In genomic region chr21:45365608-45366241, GRCh38 we compare ENCODE assay signal across 10 cellular contexts. TPM values are rescaled to one million over a fixed set of nuclear protein-coding genes. Genes with fewer than 3 reads are reported as not detected.
DNase-seq lines count a peak whose midpoint lies in the region; ATAC-seq, FAIRE-seq and TF ChIP-seq lines count a peak whose summit lies in the region.
"Had no signal": no experiment of that assay in that cellular context is flagged by ENCODE, and none has a peak within 500 bp of the region (broad histone marks: within the 10 kb centered on the region; RNA-seq: fewer than 3 reads in every experiment).

No MANE protein-coding gene starts in this region.

- TF ChIP-seq POLR2A in heart left ventricle (IDR thresholded peaks at IDR 0.05) (no peak), testis (IDR thresholded peaks at IDR 0.05) (no peak)

- no peak for ATAC-seq in heart left ventricle
- no peak for ATAC-seq in HG02884 (IDR thresholded peaks at IDR 0.05; ENCODE audit: unreplicated experiment)
- ATAC-seq: effector memory CD8-positive, alpha-beta T cell had no signal

- peak; percentile 36 for FAIRE-seq in G401.6 (lab: Jason Lieb, UNC)

- H3K36me3 ChIP-seq in SJCRH30 (no peaks in the 10 kb centered on the region), heart left ventricle (no peaks in the 10 kb centered on the region), skeletal muscle satellite cell (ENCODE audit: insufficient read depth, low read length) (no peaks in the 10 kb centered on the region), testis (ENCODE audit: low read depth, missing control alignments) (no peaks in the 10 kb centered on the region), Karpas-422 (ENCODE audit: insufficient read depth, low read length) (no peaks in the 10 kb centered on the region)

- in situ Hi-C loops in GM13976 (cut with MboI; ENCODE audit: low sequenced_read_pairs, unreplicated experiment), result no loop called here

- no peaks in the 10 kb centered on the region for H4K20me1 ChIP-seq in Karpas-422 (ENCODE audit: insufficient read depth, low read depth, low read length)

- peak overlapping the region; percentile 88 for H3K9ac ChIP-seq in skeletal muscle satellite cell (ENCODE audit: low read depth, low read length)
- H3K9ac ChIP-seq in Karpas-422 (ENCODE audit: low read length), result no peak overlapping the region

- no peaks in the 10 kb centered on the region for H3K9me2 ChIP-seq in Karpas-422 (replicated peaks; ENCODE audit: insufficient read depth, low read length)

- DNase-seq in SJCRH30 (peak; percentile 31 to 46), heart left ventricle (peak in 2 of 5 donors; percentile 31 to 50), testis (no peak), GM13976 (ENCODE audit: low spot score) (no peak), Karpas-422 (no peak)
- DNase-seq: effector memory CD8-positive, alpha-beta T cell; MV-4-11 had no signal

- intact Hi-C loops in heart left ventricle (cut with DNase I), result loop anchor here in 4 of 10 donors (2.0 kb wide), 3 partner anchors 39 to 73 kb away; partner anchors contain the start of gene COL18A1 (in 3 of the 4)
- intact Hi-C loops in testis (cut with DNase I; ENCODE audit: low total_unique reads), result no loop called here

- TF ChIP-seq CTCF in heart left ventricle (IDR thresholded peaks at IDR 0.05) (no peak), testis (IDR thresholded peaks at IDR 0.05) (no peak), GM13976 (IDR thresholded peaks at IDR 0.05; ENCODE audit: borderline replicate concordance, control extremely low read depth, extremely low read depth, insufficient read depth, missing control alignments) (no peak)

- H3K27ac ChIP-seq in SJCRH30 (peak overlapping the region; percentile 31), heart left ventricle (peak overlapping the region; percentile 87 to 99 (median 94)), testis (peak overlapping the region in 1 of 2 donors; percentile 90), Karpas-422 (ENCODE audit: low read length) (no peak overlapping the region)

- no peaks in the 10 kb centered on the region for H3K9me3 ChIP-seq in SJCRH30 (replicated peaks)
- no peaks in the 10 kb centered on the region for H3K9me3 ChIP-seq in heart left ventricle
- H3K9me3 ChIP-seq in skeletal muscle satellite cell (replicated peaks; ENCODE audit: low read length), result no peaks in the 10 kb centered on the region
- H3K9me3 ChIP-seq in testis, result no peaks in the 10 kb centered on the region
- H3K9me3 ChIP-seq in Karpas-422 (ENCODE audit: low read length), result no peaks in the 10 kb centered on the region

- WGBS in heart left ventricle, 4 donors, result 91 to 93% (median 92%) methylated on average over 21 to 26 of the region's 26 CpGs
- 76 to 86% methylated on average over 21 to 26 of the region's 26 CpGs for WGBS in testis, 2 donors

- H3K4me3 ChIP-seq in SJCRH30, result no peak overlapping the region
- H3K4me3 ChIP-seq in heart left ventricle, result no peak overlapping the region
- H3K4me3 ChIP-seq in skeletal muscle satellite cell (ENCODE audit: low read length), result no peak overlapping the region
- no peak overlapping the region for H3K4me3 ChIP-seq in testis
- no peak overlapping the region for H3K4me3 ChIP-seq in Karpas-422 (ENCODE audit: low read length)

- H3K4me2 ChIP-seq in skeletal muscle satellite cell (ENCODE audit: low read length), result no peak overlapping the region
- H3K4me2 ChIP-seq in Karpas-422 (ENCODE audit: low read depth, low read length, poor library complexity, severe bottlenecking), result no peak overlapping the region

- H3K27me3 ChIP-seq in SJCRH30 (no peaks in the 10 kb centered on the region), heart left ventricle (no peaks in the 10 kb centered on the region), skeletal muscle satellite cell (ENCODE audit: control insufficient read depth, insufficient read depth, low read length) (no peaks in the 10 kb centered on the region), testis (no peaks in the 10 kb centered on the region), Karpas-422 (ENCODE audit: low read length) (no peaks in the 10 kb centered on the region)

- H3K4me1 ChIP-seq in SJCRH30 (peaks cover 34% of the 10 kb centered on the region), heart left ventricle (peaks cover 2 to 52% (median 38%) of the 10 kb centered on the region in 12 donors), skeletal muscle satellite cell (ENCODE audit: control insufficient read depth, insufficient read depth, low read length) (peaks cover 52% of the 10 kb centered on the region), testis (peaks cover 20% of the 10 kb centered on the region), Karpas-422 (ENCODE audit: low read length) (no peaks in the 10 kb centered on the region)

- H2AFZ ChIP-seq in Karpas-422 (ENCODE audit: low read length), result no peak overlapping the region

- no peaks in the 10 kb centered on the region for H3K79me2 ChIP-seq in Karpas-422 (ENCODE audit: low read length)

RNA-seq across cellular contexts. Expression of gene COL18A1, which starts 39.2 kb away (rescaled TPM):
- total RNA-seq in SJCRH30 (2014; rRNA removed; shearing (Covaris generic)), result 18.5 and 19.5 TPM in 2 replicates
- total RNA-seq in heart left ventricle (100 to 1,000 TPM in 2 of 9 donors, 10 to 100 TPM in 7; 31.7 to 109 (median 59.0) TPM), testis (100 to 1,000 TPM; 111 to 165 TPM)
- polyA plus RNA-seq in heart left ventricle (10 to 100 TPM; 38.9 to 65.6 TPM), testis (ENCODE audit: insufficient read depth, low read depth, low replicate concordance) (53.2 TPM)
- 25.6 and 40.2 TPM in 2 replicates for total RNA-seq in skeletal muscle satellite cell (2012; rRNA removed)
- total RNA-seq in Karpas-422 (2014; rRNA removed; shearing (Covaris generic); ENCODE audit: low replicate concordance), result 0.11 and 0.36 TPM in 2 replicates

Comparison
In these comparisons a context has a peak if more than half of its experiments do, and no peak if none do; other contexts are left out.
1. DNase-seq: peak in SJCRH30 (2 of 2); none in testis (single experiment), GM13976 (single experiment) and Karpas-422 (single experiment).
2. RNA of gene COL18A1, which starts 39.2 kb away (total RNA-seq): 111 to 165 TPM in testis, 31.7 to 109 TPM in heart left ventricle and 18.5 to 19.5 TPM in SJCRH30; 0.11 to 0.36 TPM in Karpas-422; every median in the first group is over 10 times any median in the second.